ENCODE assay signal across 1 cellular context in the genomic region with DNA sequence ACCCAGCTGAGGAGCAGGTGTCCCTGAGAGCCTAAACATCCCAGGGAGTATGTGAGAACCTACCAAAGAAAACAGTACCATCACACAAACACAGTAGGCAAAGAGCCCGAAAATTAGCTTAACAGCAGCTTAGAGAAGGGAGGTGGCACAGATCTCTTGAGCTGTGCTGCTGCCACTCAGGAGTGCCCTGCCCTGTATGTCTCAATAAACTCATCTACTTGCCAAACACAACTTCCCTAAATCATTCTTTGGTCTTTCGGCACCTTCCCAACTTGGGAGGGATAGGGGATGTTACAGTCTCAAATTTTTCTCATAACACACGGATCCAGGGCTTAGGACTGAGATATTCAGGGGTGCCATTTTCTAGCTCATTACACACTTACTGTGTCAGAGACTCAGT.
TF ChIP-seq lines count a peak whose summit lies in the region.

No MANE protein-coding gene starts in this region.

TF ChIP-seq in K562, 482 proteins besides CTCF, POLR2A, EP300 and RAD21:
- TF ChIP-seq RCOR1 (IDR thresholded peaks at IDR 0.05; ENCODE audit: borderline replicate concordance in 1 of 2, low read depth in 2 of 2, low read length in 2 of 2) (no peak), POLR2AphosphoS2 (IDR thresholded peaks at IDR 0.05; ENCODE audit: low read length) (no peak), JUNB (CRISPR knock-in tag; conservative IDR thresholded peaks at IDR 0.05) (no peak), TAF9B (IDR thresholded peaks at IDR 0.05; ENCODE audit: partially characterized antibody) (no peak), CBX3 (IDR thresholded peaks at IDR 0.05; ENCODE audit: borderline replicate concordance in 1 of 2, low read length in 2 of 2) (no peak), MAZ (CRISPR knock-in tag; conservative IDR thresholded peaks at IDR 0.05 in 1 of 2, IDR thresholded peaks at IDR 0.05 in 1 of 2) (no peak), CSDE1 (IDR thresholded peaks at IDR 0.05) (no peak), IFI16 (CRISPR knock-in tag; IDR thresholded peaks at IDR 0.05) (no peak), ZNF217 (CRISPR knock-in tag; IDR thresholded peaks at IDR 0.05) (no peak), ZFPM2 (CRISPR knock-in tag; IDR thresholded peaks at IDR 0.05) (no peak), KHSRP (IDR thresholded peaks at IDR 0.05) (no peak), POLR2G (IDR thresholded peaks at IDR 0.05; ENCODE audit: low read depth, low read length) (no peak)
- TF ChIP-seq, protein P1, sequence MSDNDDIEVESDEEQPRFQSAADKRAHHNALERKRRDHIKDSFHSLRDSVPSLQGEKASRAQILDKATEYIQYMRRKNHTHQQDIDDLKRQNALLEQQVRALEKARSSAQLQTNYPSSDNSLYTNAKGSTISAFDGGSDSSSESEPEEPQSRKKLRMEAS (CRISPR knock-in tag; IDR thresholded peaks at IDR 0.05) = no peak
